In genomic region chr15:40755821-40756220, GRCh38 we compare ENCODE assay signal across 1 cellular context.
TF ChIP-seq lines count a peak whose summit lies in the region.

No MANE protein-coding gene starts in this region.

TF ChIP-seq in A549, 52 proteins besides CTCF, POLR2A, EP300 and RAD21 (continued from another document):
- TF ChIP-seq PHF8 (IDR thresholded peaks at IDR 0.05; ENCODE audit: borderline replicate concordance, low read depth) = no peak
- no peak for TF ChIP-seq HOXB13 (CRISPR knock-in tag; IDR thresholded peaks at IDR 0.05; ENCODE audit: low read depth)
- TF ChIP-seq RNF2 (IDR thresholded peaks at IDR 0.05; ENCODE audit: borderline replicate concordance, low read depth) = no peak
- TF ChIP-seq NFE2L2 (conservative IDR thresholded peaks at IDR 0.05; ENCODE audit: low read length) = no peak
